31 cellular contexts compared by ENCODE assay signal in the genomic region with DNA sequence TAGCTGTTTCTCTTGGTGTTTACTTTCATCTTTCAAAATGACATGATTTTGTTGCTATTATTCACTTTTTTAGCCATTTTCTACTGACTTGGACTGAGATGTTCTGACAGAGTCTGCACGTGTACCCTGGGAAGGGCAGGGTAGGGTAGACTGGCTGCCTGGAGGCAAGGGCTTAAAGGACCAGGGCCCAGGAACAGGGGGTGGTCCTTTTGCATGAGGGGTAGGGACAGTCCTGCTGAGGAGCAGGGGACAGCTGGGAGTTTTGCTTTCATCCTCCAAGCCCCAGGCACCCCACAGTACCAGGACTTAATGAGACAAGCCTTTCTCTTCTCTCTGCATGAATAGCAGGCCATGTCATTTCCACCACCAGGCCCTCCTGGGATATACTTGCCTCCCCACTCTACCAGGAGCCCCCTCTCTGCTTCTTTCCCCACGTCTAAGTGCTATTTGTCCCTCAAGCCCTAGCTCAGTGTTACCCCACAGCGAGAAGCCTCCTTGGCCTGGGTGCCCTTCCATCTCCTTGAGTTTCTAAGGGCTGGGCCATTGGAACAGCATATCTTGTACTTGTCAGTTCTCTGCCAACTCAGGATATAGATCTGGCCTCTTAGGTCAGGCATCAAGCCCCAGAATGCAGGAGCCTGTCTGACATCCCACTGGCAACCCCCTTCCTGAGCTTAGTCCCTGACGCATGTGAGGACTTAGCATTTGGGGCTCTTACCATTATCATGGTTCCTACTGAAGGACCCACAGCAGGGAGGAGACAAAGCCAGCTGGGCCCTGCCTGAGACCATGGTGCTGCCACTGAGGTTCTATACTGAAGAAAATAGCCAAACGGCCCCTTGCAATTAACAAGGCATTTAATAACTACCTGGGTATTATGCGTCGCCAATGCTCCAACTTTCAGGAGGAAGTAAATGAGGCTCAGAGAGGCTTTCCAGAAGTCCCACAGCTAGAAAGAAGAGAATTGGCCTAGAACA.
"Had no signal": no experiment of that assay in that cellular context is flagged by ENCODE, and none has a peak within 500 bp of the region (broad histone marks: within the 10 kb centered on the region; RNA-seq: fewer than 3 reads in every experiment).

No MANE protein-coding gene starts in this region.

- H3K4me1 Mint-ChIP-seq: activated CD4-positive, alpha-beta T cell treated with anti-CD3 and anti-CD28 coated beads for 36 hours; central memory CD8-positive, alpha-beta T cell had no signal

- DNase-seq: activated CD4-positive, alpha-beta T cell treated with anti-CD3 and anti-CD28 coated beads for 36 hours; activated CD4-positive, alpha-beta T cell treated with anti-CD3 and anti-CD28 coated beads, Interleukin-2, amount 50 U/mL, for 48 hours; activated CD4-positive, CD25-positive, alpha-beta regulatory T cell; activated effector memory CD4-positive, alpha-beta T cell treated with Interleukin-2 at 50 U/mL for 16 hours; activated naive CD4-positive, alpha-beta T cell treated with Interleukin-2 at 50 U/mL for 16 hours; anterior cingulate cortex; effector CD4-positive, alpha-beta T cell; gastrocnemius medialis; kidney glomerular epithelial cell; lower lobe of right lung; mesenchymal stem cell; mucosa of descending colon; ovary; stimulated activated CD4-positive, alpha-beta T cell treated with anti-CD3 and anti-CD28 coated beads, Interleukin-12 subunit alpha, Interleukin-12 subunit beta, amount 100 ng/mL, for 4 hours; stimulated activated CD4-positive, alpha-beta T cell treated with anti-CD3 and anti-CD28 coated beads, Interleukin-4, amount 100 ng/mL, for 1 hour; stimulated activated naive CD8-positive, alpha-beta T cell treated with anti-CD3 and anti-CD28 coated beads, Interleukin-15, Interleukin-2, amounts not matched to agents 100 U/mL and 50 U/mL, for 24 hours; T-helper 1 cell; testis; transverse colon had no signal

- H3K4me3 Mint-ChIP-seq: activated CD4-positive, alpha-beta T cell treated with anti-CD3 and anti-CD28 coated beads for 36 hours; activated naive CD8-positive, alpha-beta T cell; central memory CD8-positive, alpha-beta T cell; dendritic cell treated with granulocyte-macrophage colony-stimulating factor and Interleukin-4, amounts not matched to agents 40 ng/mL and 50 ng/mL, for 4 days; nephron; T-helper 2 cell treated with Interferon-gamma antibody and Interleukin-4, amounts not matched to agents 5 μg/mL and 100 μg/mL, for 36 hours had no signal

- H3K9me3 Mint-ChIP-seq: central memory CD8-positive, alpha-beta T cell; dendritic cell treated with granulocyte-macrophage colony-stimulating factor and Interleukin-4, amounts not matched to agents 40 ng/mL and 50 ng/mL, for 4 days; nephron; T-helper 2 cell treated with Interferon-gamma antibody and Interleukin-4, amounts not matched to agents 5 μg/mL and 100 μg/mL, for 36 hours had no signal

- H3K9me3 ChIP-seq: gastrocnemius medialis, lower lobe of right lung, mucosa of descending colon, neutrophil, ovary, testis, transverse colon had no signal

- H3K27ac ChIP-seq: epithelial cell of prostate, gastrocnemius medialis, hepatocyte, lower lobe of right lung, neutrophil, ovary, skin epidermis, testis, transverse colon had no signal

- H3K36me3 ChIP-seq: gastrocnemius medialis, lower lobe of right lung, neutrophil, ovary, transverse colon had no signal

- H3K4me3 ChIP-seq: gastrocnemius medialis, hepatocyte, lower lobe of right lung, mucosa of descending colon, ovary, skin epidermis, testis, transverse colon had no signal

- H3K4me1 ChIP-seq: gastrocnemius medialis, lower lobe of right lung, testis, transverse colon had no signal

- ATAC-seq: activated CD4-positive, alpha-beta T cell treated with anti-CD3 and anti-CD28 coated beads for 36 hours; gastrocnemius medialis; left lobe of liver; lower lobe of right lung; mucosa of descending colon; sciatic nerve; stimulated activated naive CD8-positive, alpha-beta T cell treated with anti-CD3 and anti-CD28 coated beads, Interleukin-15, Interleukin-2, amounts not matched to agents 100 U/mL and 50 U/mL, for 24 hours had no signal

- H3K36me3 Mint-ChIP-seq: activated naive CD8-positive, alpha-beta T cell had no signal

- H3K27ac Mint-ChIP-seq: activated CD4-positive, alpha-beta T cell treated with anti-CD3 and anti-CD28 coated beads for 36 hours; activated naive CD8-positive, alpha-beta T cell; dendritic cell treated with granulocyte-macrophage colony-stimulating factor and Interleukin-4, amounts not matched to agents 40 ng/mL and 50 ng/mL, for 4 days; nephron; progenitor cell of endocrine pancreas; T-helper 2 cell treated with Interferon-gamma antibody and Interleukin-4, amounts not matched to agents 5 μg/mL and 100 μg/mL, for 36 hours had no signal
